1 cellular context compared by ENCODE assay signal in genomic region chr9:98881836-98882568, GRCh38.
TF ChIP-seq lines count a peak whose summit lies in the region.

No MANE protein-coding gene starts in this region.

TF ChIP-seq in IMR-90, 13 proteins besides CTCF, POLR2A, EP300 and RAD21:
- no peak for TF ChIP-seq BHLHE40 (IDR thresholded peaks at IDR 0.05; ENCODE audit: low read depth, low read length)
- no peak for TF ChIP-seq RCOR1 (IDR thresholded peaks at IDR 0.05; ENCODE audit: insufficient replicate concordance, low read length)
- TF ChIP-seq CEBPB (IDR thresholded peaks at IDR 0.05; ENCODE audit: low read depth, low read length), result no peak
- TF ChIP-seq FOS (IDR thresholded peaks at IDR 0.05; ENCODE audit: low read depth, low read length), result no peak
- no peak for TF ChIP-seq ELK1 (IDR thresholded peaks at IDR 0.05; ENCODE audit: borderline replicate concordance, low read depth, low read length)
- TF ChIP-seq RFX5 (IDR thresholded peaks at IDR 0.05; ENCODE audit: low read depth, low read length), result no peak
- no peak for TF ChIP-seq SMC3 (IDR thresholded peaks at IDR 0.05; ENCODE audit: low read depth, low read length)
- TF ChIP-seq USF2 (IDR thresholded peaks at IDR 0.05; ENCODE audit: low read depth, low read length), result no peak
- no peak for TF ChIP-seq CHD1 (IDR thresholded peaks at IDR 0.05; ENCODE audit: low read depth, low read length)
- no peak for TF ChIP-seq MAZ (IDR thresholded peaks at IDR 0.05; ENCODE audit: borderline replicate concordance, low read depth, low read length)
- no peak for TF ChIP-seq MAFK (IDR thresholded peaks at IDR 0.05; ENCODE audit: low read depth, low read length)
- no peak for TF ChIP-seq NFE2L2 (IDR thresholded peaks at IDR 0.05; ENCODE audit: low read depth, low read length)
- no peak for TF ChIP-seq MXI1 (IDR thresholded peaks at IDR 0.05; ENCODE audit: borderline replicate concordance, low read depth, low read length)
